In genomic region chr10:36489181-36489927, GRCh38 we compare ENCODE assay signal across 16 cellular contexts.
DNase-seq lines count a peak whose midpoint lies in the region; ATAC-seq, FAIRE-seq and TF ChIP-seq lines count a peak whose summit lies in the region.
"Had no signal": no experiment of that assay in that cellular context is flagged by ENCODE, and none has a peak within 500 bp of the region (broad histone marks: within the 10 kb centered on the region; RNA-seq: fewer than 3 reads in every experiment).

No MANE protein-coding gene starts in this region.

- H2AK5ac ChIP-seq in neuronal stem cell (ENCODE audit: low read depth, low read length): no peak overlapping the region

- H3K27ac Mint-ChIP-seq in astrocyte (ENCODE audit: unreplicated experiment): peak overlapping the region; percentile 68
- H3K27ac Mint-ChIP-seq: activated CD4-positive, alpha-beta T cell treated with anti-CD3 and anti-CD28 coated beads for 36 hours; naive thymus-derived CD8-positive, alpha-beta T cell had no signal

- peaks cover 26% of the 10 kb centered on the region for H3K4me1 Mint-ChIP-seq in astrocyte (ENCODE audit: low read depth, unreplicated experiment)
- H3K4me1 Mint-ChIP-seq: activated CD4-positive, alpha-beta T cell treated with anti-CD3 and anti-CD28 coated beads for 36 hours; naive thymus-derived CD8-positive, alpha-beta T cell had no signal

- H3K23ac ChIP-seq in neuronal stem cell (ENCODE audit: low read depth, low read length, poor library complexity): no peak overlapping the region

- no peak overlapping the region for H2BK15ac ChIP-seq in neuronal stem cell (ENCODE audit: low read length)

- H2BK5ac ChIP-seq in neuronal stem cell (ENCODE audit: low read length): no peak overlapping the region

- no peaks in the 10 kb centered on the region for H4K20me1 ChIP-seq in astrocyte (ENCODE audit: insufficient read depth, low read length)

- no peaks in the 10 kb centered on the region for H3K9me3 ChIP-seq in astrocyte (ENCODE audit: insufficient read depth, low read depth, low read length)
- no peaks in the 10 kb centered on the region for H3K9me3 ChIP-seq in neuronal stem cell (replicated peaks in 1 of 2; ENCODE audit: control insufficient read depth in 2 of 2, insufficient read depth in 1 of 2, low read depth in 1 of 2, low read length in 2 of 2)
- no peaks in the 10 kb centered on the region for H3K9me3 ChIP-seq in A673 (ENCODE audit: low read depth, low read length, poor library complexity, severe bottlenecking)
- H3K9me3 ChIP-seq: Caco-2, sigmoid colon had no signal

- no peaks in the 10 kb centered on the region for H3K79me2 ChIP-seq in astrocyte (ENCODE audit: insufficient read depth, low read length)

- FAIRE-seq in astrocyte (lab: Jason Lieb, UNC): peak; percentile 58

- TF ChIP-seq CTCF in astrocyte (IDR thresholded peaks at IDR 0.05; ENCODE audit: insufficient read depth, low read depth, low read length) (no peak), foreskin keratinocyte (conservative IDR thresholded peaks at IDR 0.05) (no peak), A673 (conservative IDR thresholded peaks at IDR 0.05; ENCODE audit: low read depth, low read length) (no peak)

- H3K27me3 ChIP-seq in astrocyte (ENCODE audit: insufficient read depth, low read length) (no peaks in the 10 kb centered on the region), foreskin keratinocyte (no peaks in the 10 kb centered on the region), neuronal stem cell (ENCODE audit: control insufficient read depth in 3 of 3, insufficient read depth in 3 of 3, low read depth in 1 of 3, low read length in 3 of 3) (no peaks in the 10 kb centered on the region), A673 (replicated peaks; ENCODE audit: insufficient read depth, low read depth, low read length, poor library complexity) (no peaks in the 10 kb centered on the region)
- H3K27me3 ChIP-seq: dorsolateral prefrontal cortex, sigmoid colon had no signal

- no peak for ATAC-seq in foreskin keratinocyte
- ATAC-seq in HG03097 (IDR thresholded peaks at IDR 0.05; ENCODE audit: low FRiP score, unreplicated experiment): no peak
- ATAC-seq: activated CD4-positive, alpha-beta T cell treated with anti-CD3 and anti-CD28 coated beads for 36 hours; naive thymus-derived CD8-positive, alpha-beta T cell; Panc1 had no signal

- H3K4ac ChIP-seq in neuronal stem cell (ENCODE audit: low read length): no peak overlapping the region

- H3K4me3 Mint-ChIP-seq in astrocyte (ENCODE audit: unreplicated experiment): no peak overlapping the region
- H3K4me3 Mint-ChIP-seq: activated CD4-positive, alpha-beta T cell treated with anti-CD3 and anti-CD28 coated beads for 36 hours; naive thymus-derived CD8-positive, alpha-beta T cell had no signal

- WGBS in neuronal stem cell (ENCODE audit: extremely low coverage in 2 of 2, insufficient read length in 2 of 2, insufficient replicate concordance in 1 of 2), 2 donors: no CpG with 5 or more reads among the region's 9 CpGs

- H2BK120ac ChIP-seq in neuronal stem cell (ENCODE audit: low read depth, low read length): no peak overlapping the region

- no peak overlapping the region for H4K8ac ChIP-seq in neuronal stem cell (ENCODE audit: low read depth, low read length)

- H3K27ac ChIP-seq in astrocyte (ENCODE audit: low read depth, low read length): peak overlapping the region; percentile 64
- H3K27ac ChIP-seq in foreskin keratinocyte: peak overlapping the region; percentile 18
- H3K27ac ChIP-seq in neuronal stem cell (replicated peaks; ENCODE audit: low read length): no peak overlapping the region
- H3K27ac ChIP-seq in A673 (ENCODE audit: low read depth, low read length, poor library complexity, severe bottlenecking): no peak overlapping the region

- CTCF ChIA-PET in A673 (lab: Charles Lee): no interaction called here

- H3K36me3 Mint-ChIP-seq in astrocyte (ENCODE audit: low read depth, unreplicated experiment): no peaks in the 10 kb centered on the region
- H3K36me3 Mint-ChIP-seq: naive thymus-derived CD8-positive, alpha-beta T cell had no signal

- no peak overlapping the region for H3K14ac ChIP-seq in neuronal stem cell (ENCODE audit: low read length)

- peak overlapping the region; percentile 20 for H2AFZ ChIP-seq in astrocyte (ENCODE audit: low read depth, low read length)
- H2AFZ ChIP-seq in neuronal stem cell (ENCODE audit: low read length): no peak overlapping the region

- peak overlapping the region; percentile 24 for H3K18ac ChIP-seq in neuronal stem cell (ENCODE audit: low read length)

- BruUV-seq in A673 (replicated peaks; lab: Mats Ljungman, UMichigan): no TSS peak

- DNase-seq in COLO829 (ENCODE audit: low spot score) (peak; percentile 16), astrocyte (ENCODE audit: low read depth) (no peak), foreskin keratinocyte (no peak), neuronal stem cell (ENCODE audit: low spot score) (no peak), erythroblast (lab: John Stamatoyannopoulos, UW) (no peak), NCI-H2196 treated with DMSO at 0.1 percent for 48 hours (lab: John Stamatoyannopoulos, UW; ENCODE audit: unreplicated experiment) (no peak), A673 (ENCODE audit: low spot score) (no peak)
- DNase-seq: activated CD4-positive, alpha-beta T cell treated with anti-CD3 and anti-CD28 coated beads for 36 hours; Caco-2; dorsolateral prefrontal cortex; kidney glomerular epithelial cell; naive thymus-derived CD8-positive, alpha-beta T cell; sigmoid colon; T-helper 2 cell had no signal

- POLR2A ChIA-PET in A673 (lab: Charles Lee; ENCODE audit: low non-redundant PET): no interaction called here

- H3K4me2 ChIP-seq in astrocyte (ENCODE audit: low read length) (peak overlapping the region; percentile 48), neuronal stem cell (ENCODE audit: insufficient read depth, low read length, poor library complexity, severe bottlenecking) (no peak overlapping the region)

- H3K4me1 ChIP-seq in astrocyte (ENCODE audit: insufficient read depth, low read length) (peaks cover 33% of the 10 kb centered on the region), foreskin keratinocyte (peaks cover 28% of the 10 kb centered on the region), neuronal stem cell (ENCODE audit: control insufficient read depth in 2 of 2, insufficient read depth in 1 of 2, low read depth in 1 of 2, low read length in 2 of 2) (peaks cover 0 to 2% of the 10 kb centered on the region in 2 donors), A673 (ENCODE audit: insufficient read depth, low read length, poor library complexity, severe bottlenecking) (peaks cover 13% of the 10 kb centered on the region)
- H3K4me1 ChIP-seq: Caco-2 had no signal

- no peak overlapping the region for H2BK12ac ChIP-seq in neuronal stem cell (ENCODE audit: low read length)

- TF ChIP-seq POLR2A in erythroblast (IDR thresholded peaks at IDR 0.05; ENCODE audit: low read length): no peak

- H3K4me3 ChIP-seq in astrocyte (ENCODE audit: insufficient read depth, low read depth, low read length): no peak overlapping the region
- H3K4me3 ChIP-seq in neuronal stem cell (ENCODE audit: low read length in 2 of 2): no peak overlapping the region
- H3K4me3 ChIP-seq in A673 (ENCODE audit: low read depth, low read length, poor library complexity, severe bottlenecking): no peak overlapping the region
- H3K4me3 ChIP-seq: dorsolateral prefrontal cortex, sigmoid colon had no signal

- H4K91ac ChIP-seq in neuronal stem cell (ENCODE audit: low read depth, low read length, poor library complexity): no peak overlapping the region

- H3K36me3 ChIP-seq in astrocyte (ENCODE audit: insufficient read depth, low read length) (no peaks in the 10 kb centered on the region), neuronal stem cell (replicated peaks in 1 of 2; ENCODE audit: control insufficient read depth in 2 of 2, insufficient read depth in 2 of 2, low read length in 2 of 2) (no peaks in the 10 kb centered on the region), A673 (ENCODE audit: insufficient read depth, low read length, poor library complexity, severe bottlenecking) (no peaks in the 10 kb centered on the region)
- H3K36me3 ChIP-seq: sigmoid colon had no signal

- H3K9ac ChIP-seq in astrocyte (ENCODE audit: low read length) (peak overlapping the region; percentile 20), neuronal stem cell (ENCODE audit: low read depth, low read length, poor library complexity) (no peak overlapping the region)

- H3K79me1 ChIP-seq in neuronal stem cell (ENCODE audit: low read depth, low read length): no peaks in the 10 kb centered on the region

- no peaks in the 10 kb centered on the region for H3K27me3 Mint-ChIP-seq in astrocyte (ENCODE audit: low read depth, unreplicated experiment)
- H3K27me3 Mint-ChIP-seq: activated CD4-positive, alpha-beta T cell treated with anti-CD3 and anti-CD28 coated beads for 36 hours; naive thymus-derived CD8-positive, alpha-beta T cell had no signal

- H3K9me3 Mint-ChIP-seq in astrocyte (ENCODE audit: unreplicated experiment): no peaks in the 10 kb centered on the region

- intact Hi-C loops in A673 (cut with micrococcal nuclease; ENCODE audit: unreplicated experiment): no loop called here

Comparison
In these comparisons a context has a peak if more than half of its experiments do, and no peak if none do; other contexts are left out.
1. H3K27ac ChIP-seq: peak in astrocyte (single experiment) and foreskin keratinocyte (single experiment); none in neuronal stem cell (single experiment) and A673 (single experiment).